ENCODE assay signal across 1 cellular context in genomic region chr5:141968914-141969608, GRCh38.
TF ChIP-seq lines count a peak whose summit lies in the region.

TSS of gene RNF14 (plus strand) at chr5:141969105. CDS start at chr5:141973589, 4,484 bp downstream.

TF ChIP-seq in HepG2, 621 proteins besides CTCF, POLR2A, EP300 and RAD21 (continued from another document and continues in another):
- TF ChIP-seq, protein P1, sequence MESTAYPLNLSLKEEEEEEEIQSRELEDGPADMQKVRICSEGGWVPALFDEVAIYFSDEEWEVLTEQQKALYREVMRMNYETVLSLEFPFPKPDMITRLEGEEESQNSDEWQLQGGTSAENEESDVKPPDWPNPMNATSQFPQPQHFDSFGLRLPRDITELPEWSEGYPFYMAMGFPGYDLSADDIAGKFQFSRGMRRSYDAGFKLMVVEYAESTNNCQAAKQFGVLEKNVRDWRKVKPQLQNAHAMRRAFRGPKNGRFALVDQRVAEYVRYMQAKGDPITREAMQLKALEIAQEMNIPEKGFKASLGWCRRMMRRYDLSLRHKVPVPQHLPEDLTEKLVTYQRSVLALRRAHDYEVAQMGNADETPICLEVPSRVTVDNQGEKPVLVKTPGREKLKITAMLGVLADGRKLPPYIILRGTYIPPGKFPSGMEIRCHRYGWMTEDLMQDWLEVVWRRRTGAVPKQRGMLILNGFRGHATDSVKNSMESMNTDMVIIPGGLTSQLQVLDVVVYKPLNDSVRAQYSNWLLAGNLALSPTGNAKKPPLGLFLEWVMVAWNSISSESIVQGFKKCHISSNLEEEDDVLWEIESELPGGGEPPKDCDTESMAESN (CRISPR knock-in tag; conservative IDR thresholded peaks at IDR 0.05) = peak; percentile 86
- TF ChIP-seq MEF2D (CRISPR knock-in tag; IDR thresholded peaks at IDR 0.05) (no peak), CHCHD3 (CRISPR knock-in tag; IDR thresholded peaks at IDR 0.05) (no peak), ZNF343 (CRISPR knock-in tag; IDR thresholded peaks at IDR 0.05) (no peak; the same call in 1 of the 2 replicates), KDM4B (CRISPR knock-in tag; IDR thresholded peaks at IDR 0.05) (peak; percentile 46; the same call in 1 of the 2 replicates), GABPA (IDR thresholded peaks at IDR 0.05; ENCODE audit: low read depth, low read length) (peak; percentile 68), GABPA (CRISPR knock-in tag; IDR thresholded peaks at IDR 0.05; ENCODE audit: low read depth) (peak; percentile 84), ZSCAN9 (CRISPR knock-in tag; IDR thresholded peaks at IDR 0.05; ENCODE audit: borderline replicate concordance) (no peak; the same call in 1 of the 2 replicates), NFIB (CRISPR knock-in tag; IDR thresholded peaks at IDR 0.05; ENCODE audit: borderline replicate concordance) (no peak), PCBP1 (IDR thresholded peaks at IDR 0.05; ENCODE audit: borderline replicate concordance, low read depth, low read length) (peak; percentile 58; the same call in 1 of the 2 replicates), ZNF276 (CRISPR knock-in tag; IDR thresholded peaks at IDR 0.05; ENCODE audit: low read depth) (no peak), ZSCAN5A (CRISPR knock-in tag; IDR thresholded peaks at IDR 0.05; ENCODE audit: borderline replicate concordance) (no peak; the same call in 1 of the 2 replicates), CENPX (CRISPR knock-in tag; IDR thresholded peaks at IDR 0.05) (no peak), ZNF34 (CRISPR knock-in tag; IDR thresholded peaks at IDR 0.05; ENCODE audit: borderline replicate concordance) (no peak; the same call in 1 of the 2 replicates), ZNF460 (CRISPR knock-in tag; IDR thresholded peaks at IDR 0.05; ENCODE audit: borderline replicate concordance) (peak; percentile 12; the same call in 1 of the 2 replicates), ZNF281 (CRISPR knock-in tag; IDR thresholded peaks at IDR 0.05; ENCODE audit: borderline replicate concordance) (no peak), NR1H2 (CRISPR knock-in tag; IDR thresholded peaks at IDR 0.05; ENCODE audit: borderline replicate concordance, low read depth) (no peak), ZNF318 (CRISPR knock-in tag; IDR thresholded peaks at IDR 0.05) (no peak), ZZZ3 (CRISPR knock-in tag; IDR thresholded peaks at IDR 0.05; ENCODE audit: borderline replicate concordance) (peak; percentile 90; the same call in 1 of the 2 replicates), ZNF670 (CRISPR knock-in tag; IDR thresholded peaks at IDR 0.05; ENCODE audit: borderline replicate concordance) (0 out of 2 replicates have a peak, but pooled peaks have one; percentile 71), ZBTB3 (CRISPR knock-in tag; IDR thresholded peaks at IDR 0.05; ENCODE audit: borderline replicate concordance, low read depth) (peak; percentile 72), KLF15 (CRISPR knock-in tag; IDR thresholded peaks at IDR 0.05; ENCODE audit: borderline replicate concordance) (0 out of 2 replicates have a peak, but pooled peaks have one; percentile 22), KDM3A (CRISPR knock-in tag; IDR thresholded peaks at IDR 0.05; ENCODE audit: low read depth) (peak; percentile 88), TSC22D2 (CRISPR knock-in tag; IDR thresholded peaks at IDR 0.05; ENCODE audit: borderline replicate concordance) (0 out of 2 replicates have a peak, but pooled peaks have one; percentile 15), ELF1 (CRISPR knock-in tag; IDR thresholded peaks at IDR 0.05) (peak; percentile 80), CCAR2 (optimal IDR thresholded peaks at IDR 0.05; ENCODE audit: low read depth, low read length) (no peak), ZNF101 (CRISPR knock-in tag; IDR thresholded peaks at IDR 0.05; ENCODE audit: borderline replicate concordance, low read depth) (no peak), ZSCAN12 (CRISPR knock-in tag; IDR thresholded peaks at IDR 0.05) (no peak), ZNF850 (CRISPR knock-in tag; conservative IDR thresholded peaks at IDR 0.05) (0 out of 2 replicates have a peak, but pooled peaks have one; percentile 58), MIER3 (CRISPR knock-in tag; IDR thresholded peaks at IDR 0.05; ENCODE audit: borderline replicate concordance) (peak; percentile 74; the same call in 1 of the 2 replicates)
- TF ChIP-seq, protein P2, sequence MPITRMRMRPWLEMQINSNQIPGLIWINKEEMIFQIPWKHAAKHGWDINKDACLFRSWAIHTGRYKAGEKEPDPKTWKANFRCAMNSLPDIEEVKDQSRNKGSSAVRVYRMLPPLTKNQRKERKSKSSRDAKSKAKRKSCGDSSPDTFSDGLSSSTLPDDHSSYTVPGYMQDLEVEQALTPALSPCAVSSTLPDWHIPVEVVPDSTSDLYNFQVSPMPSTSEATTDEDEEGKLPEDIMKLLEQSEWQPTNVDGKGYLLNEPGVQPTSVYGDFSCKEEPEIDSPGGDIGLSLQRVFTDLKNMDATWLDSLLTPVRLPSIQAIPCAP (CRISPR knock-in tag; IDR thresholded peaks at IDR 0.05; ENCODE audit: low read depth) = no peak
- TF ChIP-seq, protein P3, sequence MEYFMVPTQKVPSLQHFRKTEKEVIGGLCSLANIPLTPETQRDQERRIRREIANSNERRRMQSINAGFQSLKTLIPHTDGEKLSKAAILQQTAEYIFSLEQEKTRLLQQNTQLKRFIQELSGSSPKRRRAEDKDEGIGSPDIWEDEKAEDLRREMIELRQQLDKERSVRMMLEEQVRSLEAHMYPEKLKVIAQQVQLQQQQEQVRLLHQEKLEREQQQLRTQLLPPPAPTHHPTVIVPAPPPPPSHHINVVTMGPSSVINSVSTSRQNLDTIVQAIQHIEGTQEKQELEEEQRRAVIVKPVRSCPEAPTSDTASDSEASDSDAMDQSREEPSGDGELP (IDR thresholded peaks at IDR 0.05; ENCODE audit: borderline replicate concordance, low read depth) = peak; percentile 97
- TF ChIP-seq, protein P4, sequence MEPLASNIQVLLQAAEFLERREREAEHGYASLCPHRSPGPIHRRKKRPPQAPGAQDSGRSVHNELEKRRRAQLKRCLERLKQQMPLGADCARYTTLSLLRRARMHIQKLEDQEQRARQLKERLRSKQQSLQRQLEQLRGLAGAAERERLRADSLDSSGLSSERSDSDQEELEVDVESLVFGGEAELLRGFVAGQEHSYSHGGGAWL (CRISPR knock-in tag; IDR thresholded peaks at IDR 0.05) = peak; percentile 90; the same call in 1 of the 2 replicates
